Comparison of ENCODE assay signal across 15 cellular contexts in the genomic region with DNA sequence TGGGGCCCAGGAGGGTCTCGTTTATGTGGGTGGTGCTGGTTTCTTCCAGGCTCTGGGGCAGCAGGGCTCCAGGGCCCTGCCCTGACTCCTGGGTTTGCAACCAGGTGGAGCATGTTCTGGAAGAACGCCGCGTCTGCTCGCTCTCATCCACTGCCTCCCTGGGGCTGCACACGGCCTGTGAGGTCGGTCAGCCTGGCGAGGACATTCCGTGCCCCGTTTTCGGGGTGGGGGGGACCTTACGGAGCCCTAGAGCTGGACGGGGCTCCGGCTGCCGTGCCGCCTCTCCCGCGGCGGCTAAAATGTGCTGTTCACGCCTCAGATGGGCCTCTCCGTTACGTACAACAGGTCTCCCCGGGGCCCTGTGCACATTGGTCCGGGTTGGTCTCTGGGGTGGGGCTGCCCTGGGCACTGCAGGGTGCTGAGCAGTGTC. TPM values are rescaled to one million over a fixed set of nuclear protein-coding genes. Genes with fewer than 3 reads are reported as not detected.
A peak's percentile ranks its signal among the peaks of the same experiment; 100 is the strongest.
DNase-seq lines count a peak whose midpoint lies in the region; ATAC-seq and TF ChIP-seq lines count a peak whose summit lies in the region.
"Had no signal": no experiment of that assay in that cellular context is flagged by ENCODE, and none has a peak within 500 bp of the region (broad histone marks: within the 10 kb centered on the region; RNA-seq: fewer than 3 reads in every experiment).

No MANE protein-coding gene starts in this region.

- H4K20me1 ChIP-seq in SK-N-SH (ENCODE audit: insufficient read depth) (peaks cover 79% of the 10 kb centered on the region), osteoblast (ENCODE audit: insufficient read depth, low read length) (peaks cover 68% of the 10 kb centered on the region)

- H3K9me3 ChIP-seq in SK-N-SH, result no peaks in the 10 kb centered on the region
- no peaks in the 10 kb centered on the region for H3K9me3 ChIP-seq in gastroesophageal sphincter
- H3K9me3 ChIP-seq in osteoblast (ENCODE audit: low read depth, low read length), result no peaks in the 10 kb centered on the region
- no peaks in the 10 kb centered on the region for H3K9me3 ChIP-seq in upper lobe of right lung

- H3K27me3 ChIP-seq in SK-N-SH (ENCODE audit: insufficient read depth) (no peaks in the 10 kb centered on the region), gastroesophageal sphincter (no peaks in the 10 kb centered on the region), osteoblast (ENCODE audit: insufficient read depth, low read length) (no peaks in the 10 kb centered on the region), upper lobe of right lung (no peaks in the 10 kb centered on the region)
- H3K27me3 ChIP-seq: cardiac muscle cell had no signal

- H3K4me1 ChIP-seq in SK-N-SH (ENCODE audit: control insufficient read depth in 1 of 2, insufficient read depth in 2 of 2, low read depth in 1 of 2, low read length in 1 of 2) (peaks cover 0 to 28% of the 10 kb centered on the region in 2 experiments; a peak in 1 of 4 replicates), gastroesophageal sphincter (peaks cover 5 to 83% (median 52%) of the 10 kb centered on the region in 3 donors), osteoblast (ENCODE audit: insufficient read depth, low read length) (peaks cover 36% of the 10 kb centered on the region), upper lobe of right lung (peaks cover 54% of the 10 kb centered on the region)

- H3K9ac ChIP-seq in SK-N-SH, result no peak overlapping the region

- H2AFZ ChIP-seq in SK-N-SH (ENCODE audit: low read depth), result no peak overlapping the region
- H2AFZ ChIP-seq in osteoblast (ENCODE audit: low read length), result peak overlapping the region; percentile 72
- H2AFZ ChIP-seq: PC-9 had no signal

- H3K36me3 ChIP-seq in SK-N-SH (replicated peaks in 1 of 2; ENCODE audit: control insufficient read depth in 1 of 2, insufficient read depth in 2 of 2, low read length in 1 of 2) (no peaks in the 10 kb centered on the region), gastroesophageal sphincter (no peaks in the 10 kb centered on the region), osteoblast (ENCODE audit: insufficient read depth, low read length) (no peaks in the 10 kb centered on the region), upper lobe of right lung (no peaks in the 10 kb centered on the region)
- H3K36me3 ChIP-seq: cardiac muscle cell had no signal

- H3K4me3 ChIP-seq in SK-N-SH (ENCODE audit: low read depth in 2 of 2, low read length in 1 of 2) (no peak overlapping the region), gastroesophageal sphincter (peak overlapping the region in 1 of 2 donors; percentile 99), osteoblast (ENCODE audit: insufficient read depth, low read length) (peak overlapping the region; percentile 64), upper lobe of right lung (peak overlapping the region; percentile 69)
- H3K4me3 ChIP-seq: cardiac muscle cell, PC-9 had no signal

- no peak for TF ChIP-seq RAD21 in SK-N-SH (IDR thresholded peaks at IDR 0.05; ENCODE audit: low read length)

- 100% methylated on average over 1 of the region's 24 CpGs for WGBS in SK-N-SH (ENCODE audit: low lambda C conversion rate)
- no CpG with 5 or more reads among the region's 24 CpGs for WGBS in gastroesophageal sphincter (ENCODE audit: low coverage in 1 of 2), 2 donors

- H3K27ac ChIP-seq in SK-N-SH (ENCODE audit: low read depth in 2 of 2, low read length in 1 of 2) (no peak overlapping the region), gastroesophageal sphincter (peak overlapping the region; percentile 22 to 87 (median 84)), osteoblast (ENCODE audit: low read depth, low read length) (peak overlapping the region; percentile 71), upper lobe of right lung (peak overlapping the region; percentile 84)
- H3K27ac ChIP-seq: 22Rv1, cardiac muscle cell, PC-9 had no signal

- no peak for ATAC-seq in SK-N-SH treated with all-trans-retinoic acid at 6 μM for 48 hours
- no peak for ATAC-seq in gastroesophageal sphincter
- no peak for ATAC-seq in upper lobe of right lung
- ATAC-seq in GM21447 (IDR thresholded peaks at IDR 0.05; ENCODE audit: unreplicated experiment), result no peak
- no peak for ATAC-seq in GM18517 (IDR thresholded peaks at IDR 0.05; ENCODE audit: unreplicated experiment)
- ATAC-seq: stimulated activated naive CD8-positive, alpha-beta T cell treated with anti-CD3 and anti-CD28 coated beads, Interleukin-15, amount 100 ng/mL, for 72 hours had no signal

- H3F3A ChIP-seq in SK-N-SH (replicated peaks; ENCODE audit: insufficient read depth), result no peaks in the 10 kb centered on the region

- H3K4me2 ChIP-seq in SK-N-SH (0 out of 2 replicates have a peak overlapping the region, but pooled peaks have one; percentile 100), osteoblast (ENCODE audit: insufficient read depth, low read length) (peak overlapping the region; percentile 95)
- H3K4me2 ChIP-seq: PC-9 had no signal

- TF ChIP-seq CTCF in SK-N-SH (IDR thresholded peaks at IDR 0.05) (no peak), gastroesophageal sphincter (IDR thresholded peaks at IDR 0.05) (no peak), osteoblast (IDR thresholded peaks at IDR 0.05; ENCODE audit: extremely low read depth, low read depth, low read length) (no peak), upper lobe of right lung (IDR thresholded peaks at IDR 0.05) (no peak)

- POLR2A ChIA-PET in SK-N-SH (lab: Yijun Ruan, JAX), result no interaction called here

- no peaks in the 10 kb centered on the region for H3K9me2 ChIP-seq in SK-N-SH

- TF ChIP-seq EP300 in SK-N-SH (IDR thresholded peaks at IDR 0.05; ENCODE audit: borderline replicate concordance in 1 of 2, low read depth in 1 of 2, low read length in 1 of 2) (no peak), gastroesophageal sphincter (IDR thresholded peaks at IDR 0.05) (no peak)

- no peak for TF ChIP-seq POLR2A in gastroesophageal sphincter (IDR thresholded peaks at IDR 0.05)

- CTCF ChIA-PET in SK-N-SH (lab: Yijun Ruan, JAX), result interaction anchor here (2.0 to 5.5 kb wide), 2 partner anchors 11 to 21 kb away, joined by 12 to 28 read pairs; no protein-coding TSS in a partner anchor

- intact Hi-C loops in upper lobe of right lung (cut with DNase I), result no loop called here

- peaks cover 80% of the 10 kb centered on the region for H3K79me2 ChIP-seq in SK-N-SH (ENCODE audit: insufficient read depth)
- H3K79me2 ChIP-seq in osteoblast (ENCODE audit: insufficient read depth, low read length), result peaks cover 80% of the 10 kb centered on the region

- DNase-seq in SK-N-SH, result no peak
- peak; percentile 88 for DNase-seq in osteoblast (ENCODE audit: insufficient read length, low spot score, missing footprints)
- peak; percentile 59 for DNase-seq in upper lobe of right lung
- DNase-seq in NCI-H774 (lab: John Stamatoyannopoulos, UW), result no peak
- DNase-seq: activated T-cell treated with anti-CD3 and anti-CD28 coated beads, Interleukin-2, amount 50 U/mL, for 24 hours; Karpas-422; NCI-H2171 treated with DMSO at 0.1 percent for 48 hours; PC-9; stimulated activated naive CD8-positive, alpha-beta T cell treated with anti-CD3 and anti-CD28 coated beads, Interleukin-15, amount 100 ng/mL, for 72 hours had no signal

TF ChIP-seq in SK-N-SH, 30 proteins besides CTCF, POLR2A, EP300 and RAD21 (continues in another document):
- TF ChIP-seq SMC3 (IDR thresholded peaks at IDR 0.05; ENCODE audit: low read depth, low read length) (no peak), TCF12 (IDR thresholded peaks at IDR 0.05) (no peak)

TF ChIP-seq in SK-N-SH treated with all-trans-retinoic acid at 6 μM for 48 hours, 23 proteins besides CTCF, POLR2A, EP300 and RAD21 (continues in another document):
- no peak for TF ChIP-seq ZFP30 (CRISPR knock-in tag; IDR thresholded peaks at IDR 0.05)
- no peak for TF ChIP-seq ZNF565 (CRISPR knock-in tag; conservative IDR thresholded peaks at IDR 0.05; ENCODE audit: low read depth)
- no peak for TF ChIP-seq PPARA (CRISPR knock-in tag; IDR thresholded peaks at IDR 0.05; ENCODE audit: borderline replicate concordance)
- TF ChIP-seq, protein P1, sequence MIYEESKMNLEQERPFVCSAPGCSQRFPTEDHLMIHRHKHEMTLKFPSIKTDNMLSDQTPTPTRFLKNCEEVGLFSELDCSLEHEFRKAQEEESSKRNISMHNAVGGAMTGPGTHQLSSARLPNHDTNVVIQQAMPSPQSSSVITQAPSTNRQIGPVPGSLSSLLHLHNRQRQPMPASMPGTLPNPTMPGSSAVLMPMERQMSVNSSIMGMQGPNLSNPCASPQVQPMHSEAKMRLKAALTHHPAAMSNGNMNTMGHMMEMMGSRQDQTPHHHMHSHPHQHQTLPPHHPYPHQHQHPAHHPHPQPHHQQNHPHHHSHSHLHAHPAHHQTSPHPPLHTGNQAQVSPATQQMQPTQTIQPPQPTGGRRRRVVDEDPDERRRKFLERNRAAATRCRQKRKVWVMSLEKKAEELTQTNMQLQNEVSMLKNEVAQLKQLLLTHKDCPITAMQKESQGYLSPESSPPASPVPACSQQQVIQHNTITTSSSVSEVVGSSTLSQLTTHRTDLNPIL (CRISPR knock-in tag; IDR thresholded peaks at IDR 0.05; ENCODE audit: low read depth), result no peak
- TF ChIP-seq TOX (CRISPR knock-in tag; IDR thresholded peaks at IDR 0.05; ENCODE audit: borderline replicate concordance), result no peak
- no peak for TF ChIP-seq ARNTL (CRISPR knock-in tag; IDR thresholded peaks at IDR 0.05; ENCODE audit: borderline replicate concordance, low read depth)
- TF ChIP-seq SNAI2 (CRISPR knock-in tag; IDR thresholded peaks at IDR 0.05), result no peak

RNA-seq across cellular contexts. Expression of a gene that starts 3.3 kb away (rescaled TPM):
- polyA plus RNA-seq in SK-N-SH (2012; rRNA removed), result 14.6 and 32.4 TPM in 2 replicates
- polyA plus RNA-seq in SK-N-SH (2012; cell fraction: cytosol; rRNA removed), result 14.6 and 27.8 TPM in 2 replicates
- 33.0 and 35.6 TPM in 2 replicates for polyA plus RNA-seq in SK-N-SH (2012; cell fraction: nucleus; rRNA removed)
- total RNA-seq in gastroesophageal sphincter (100 to 1,000 TPM in 1 of 4 donors, 10 to 100 TPM in 3; 68.4 to 154 (median 83.4) TPM), osteoblast (73.7 and 74.2 TPM in 2 replicates), upper lobe of right lung (66.3 TPM)

RNA-seq across cellular contexts. Expression of a gene that starts 35.2 kb away (rescaled TPM):
- polyA plus RNA-seq in SK-N-SH (2012; rRNA removed), result 479 and 519 TPM in 2 replicates
- 268 and 361 TPM in 2 replicates for polyA plus RNA-seq in SK-N-SH (2012; cell fraction: cytosol; rRNA removed)
- polyA plus RNA-seq in SK-N-SH (2012; cell fraction: nucleus; rRNA removed), result 542 and 572 TPM in 2 replicates
- total RNA-seq in gastroesophageal sphincter (100 to 1,000 TPM; 502 to 905 (median 558) TPM), osteoblast (209 and 211 TPM in 2 replicates), upper lobe of right lung (458 TPM)

RNA-seq across cellular contexts. Expression of a gene that starts 38.4 kb away (rescaled TPM):
- polyA plus RNA-seq in SK-N-SH (2012; rRNA removed), result 0.05 and 0.13 TPM in 2 replicates
- polyA plus RNA-seq in SK-N-SH (2012; cell fraction: cytosol; rRNA removed), result 0.03 and 0.04 TPM in 2 replicates
- 0.15 and 0.21 TPM in 2 replicates for polyA plus RNA-seq in SK-N-SH (2012; cell fraction: nucleus; rRNA removed)
- 1 to 10 TPM; 1.2 to 9.3 (median 5.7) TPM for total RNA-seq in gastroesophageal sphincter
- 0.36 TPM in 1 of 2 replicates, not detected in the other for total RNA-seq in osteoblast
- 18.6 TPM for total RNA-seq in upper lobe of right lung
- polyA plus RNA-seq: cardiac muscle cell had no signal

Comparison
In these comparisons a context has a peak if more than half of its experiments do, and no peak if none do; other contexts are left out.
1. DNase-seq: peak in osteoblast (single experiment) and upper lobe of right lung (single experiment); none in SK-N-SH (single experiment) and NCI-H774 (single experiment).
2. H3K27ac ChIP-seq: peak in gastroesophageal sphincter (4 of 4), osteoblast (single experiment) and upper lobe of right lung (single experiment); none in SK-N-SH (0 of 2).
3. H3K4me3 ChIP-seq: peak in osteoblast (single experiment) and upper lobe of right lung (single experiment); none in SK-N-SH (0 of 2).